In genomic region chr12:90128526-90128925, GRCh38 we compare ENCODE assay signal across 18 cellular contexts.
"Had no signal": no experiment of that assay in that cellular context is flagged by ENCODE, and none has a peak within 500 bp of the region (broad histone marks: within the 10 kb centered on the region; RNA-seq: fewer than 3 reads in every experiment).

No MANE protein-coding gene starts in this region.

- H3K4me1 ChIP-seq: colonic mucosa, pancreas, thyroid gland, uterus had no signal

- H3K27me3 Mint-ChIP-seq: activated CD4-positive, alpha-beta memory T cell treated with anti-CD3 and anti-CD28 coated beads, Interleukin-2, amount 10 ng/mL, durations not matched to agents 7 days and 5 days; activated CD4-positive, alpha-beta T cell treated with anti-CD3 and anti-CD28 coated beads for 36 hours; activated naive CD8-positive, alpha-beta T cell; stimulated activated memory B cell treated with anti-CD40 and anti-IgM and Interleukin-4, amounts not matched to agents 10 μg/mL and 1 μg/mL and 100 μg/mL, for 72 hours had no signal

- H3K27me3 ChIP-seq: colonic mucosa, foreskin keratinocyte, pancreas, thyroid gland, uterus had no signal

- H3K36me3 ChIP-seq: colonic mucosa, pancreas, thyroid gland, uterus, WERI-Rb-1 had no signal

- FAIRE-seq: pancreas had no signal

- H3K9me3 Mint-ChIP-seq: activated CD4-positive, alpha-beta memory T cell treated with anti-CD3 and anti-CD28 coated beads, Interleukin-2, amount 10 ng/mL, durations not matched to agents 7 days and 5 days; immature natural killer cell had no signal

- DNase-seq: activated CD4-positive, alpha-beta memory T cell treated with anti-CD3 and anti-CD28 coated beads, Interleukin-2, amount 10 ng/mL, durations not matched to agents 7 days and 5 days; activated CD4-positive, alpha-beta T cell treated with anti-CD3 and anti-CD28 coated beads for 36 hours; activated effector memory CD4-positive, alpha-beta T cell treated with anti-CD3 and anti-CD28 coated beads, Interleukin-2, amount 50 U/mL, for 16 hours; activated T-cell treated with anti-CD3 and anti-CD28 coated beads, Interleukin-2, amount 50 U/mL, for 48 hours; amniotic stem cell; central memory CD4-positive, alpha-beta T cell; colonic mucosa; effector CD4-positive, alpha-beta T cell; immature natural killer cell; naive thymus-derived CD4-positive, alpha-beta T cell; pancreas; stimulated activated CD4-positive, alpha-beta T cell treated with anti-CD3 and anti-CD28 coated beads, Interleukin-2, amount 100 ng/mL, for 48 hours; thyroid gland; uterus; WERI-Rb-1 had no signal

- H3K36me3 Mint-ChIP-seq: activated naive CD8-positive, alpha-beta T cell; immature natural killer cell; naive thymus-derived CD4-positive, alpha-beta T cell; stimulated activated memory B cell treated with anti-CD40 and anti-IgM and Interleukin-4, amounts not matched to agents 10 μg/mL and 1 μg/mL and 100 μg/mL, for 72 hours had no signal

- H3K4me3 ChIP-seq: colonic mucosa, pancreas, thyroid gland, uterus had no signal

- H3K9me3 ChIP-seq: colonic mucosa, pancreas, thyroid gland, uterus had no signal

- H3K4me1 Mint-ChIP-seq: activated CD4-positive, alpha-beta memory T cell treated with anti-CD3 and anti-CD28 coated beads, Interleukin-2, amount 10 ng/mL, durations not matched to agents 7 days and 5 days; activated CD4-positive, alpha-beta T cell treated with anti-CD3 and anti-CD28 coated beads for 36 hours; immature natural killer cell; naive thymus-derived CD4-positive, alpha-beta T cell had no signal

- H3K27ac Mint-ChIP-seq: activated CD4-positive, alpha-beta memory T cell treated with anti-CD3 and anti-CD28 coated beads, Interleukin-2, amount 10 ng/mL, durations not matched to agents 7 days and 5 days; activated CD4-positive, alpha-beta T cell treated with anti-CD3 and anti-CD28 coated beads for 36 hours; activated naive CD8-positive, alpha-beta T cell; immature natural killer cell; naive thymus-derived CD4-positive, alpha-beta T cell; stimulated activated memory B cell treated with anti-CD40 and anti-IgM and Interleukin-4, amounts not matched to agents 10 μg/mL and 1 μg/mL and 100 μg/mL, for 72 hours had no signal

- H3K27ac ChIP-seq: colonic mucosa, pancreas, thyroid gland, uterus, WERI-Rb-1 had no signal

- H3K4me3 Mint-ChIP-seq: activated CD4-positive, alpha-beta memory T cell treated with anti-CD3 and anti-CD28 coated beads, Interleukin-2, amount 10 ng/mL, durations not matched to agents 7 days and 5 days; activated CD4-positive, alpha-beta T cell treated with anti-CD3 and anti-CD28 coated beads for 36 hours; activated naive CD8-positive, alpha-beta T cell; immature natural killer cell; naive thymus-derived CD4-positive, alpha-beta T cell; stimulated activated memory B cell treated with anti-CD40 and anti-IgM and Interleukin-4, amounts not matched to agents 10 μg/mL and 1 μg/mL and 100 μg/mL, for 72 hours had no signal

- ATAC-seq: activated CD4-positive, alpha-beta T cell treated with anti-CD3 and anti-CD28 coated beads for 36 hours; foreskin keratinocyte; naive thymus-derived CD4-positive, alpha-beta T cell; pancreas; stimulated activated memory B cell treated with anti-CD40 and anti-IgM and Interleukin-4, amounts not matched to agents 10 μg/mL and 1 μg/mL and 100 μg/mL, for 72 hours had no signal
